Comparison of ENCODE assay signal across 2 cellular contexts in genomic region chr12:122371475-122372045, GRCh38.
TF ChIP-seq lines count a peak whose summit lies in the region.

No MANE protein-coding gene starts in this region.

TF ChIP-seq in GM23338, 12 proteins besides CTCF, POLR2A, EP300 and RAD21:
- TF ChIP-seq POLR2AphosphoS5 (IDR thresholded peaks at IDR 0.05; ENCODE audit: low read depth) (no peak), JUNB (IDR thresholded peaks at IDR 0.05; ENCODE audit: unreplicated experiment) (no peak), STAT1 (IDR thresholded peaks at IDR 0.05; ENCODE audit: unreplicated experiment) (no peak), ZNF462 (CRISPR knock-in tag; IDR thresholded peaks at IDR 0.05) (no peak), EZH2 (IDR thresholded peaks at IDR 0.05; ENCODE audit: low read depth, unreplicated experiment) (no peak), CREB1 (CRISPR knock-in tag; IDR thresholded peaks at IDR 0.05; ENCODE audit: low read depth) (no peak), ETS1 (IDR thresholded peaks at IDR 0.05) (no peak), EZH2phosphoT487 (IDR thresholded peaks at IDR 0.05; ENCODE audit: unreplicated experiment) (no peak), REST (IDR thresholded peaks at IDR 0.05; ENCODE audit: unreplicated experiment) (no peak), ZNF114 (CRISPR knock-in tag; IDR thresholded peaks at IDR 0.05) (no peak), ZNF331 (CRISPR knock-in tag; IDR thresholded peaks at IDR 0.05; ENCODE audit: low read depth) (no peak), NANOG (IDR thresholded peaks at IDR 0.05; ENCODE audit: borderline replicate concordance) (no peak)

TF ChIP-seq in H1, 55 proteins besides CTCF, POLR2A, EP300 and RAD21:
- TF ChIP-seq TBP (IDR thresholded peaks at IDR 0.05; ENCODE audit: low read depth, low read length) (no peak), KDM5A (IDR thresholded peaks at IDR 0.05; ENCODE audit: low read length) (no peak), MAFK (IDR thresholded peaks at IDR 0.05; ENCODE audit: low read depth, low read length) (no peak), CTBP2 (IDR thresholded peaks at IDR 0.05; ENCODE audit: borderline replicate concordance, insufficient read depth, insufficient read length, low read length) (no peak), GABPA (IDR thresholded peaks at IDR 0.05; ENCODE audit: borderline replicate concordance, insufficient read depth, low read length) (no peak), HDAC2 (IDR thresholded peaks at IDR 0.05; ENCODE audit: borderline replicate concordance in 1 of 2, low read depth in 2 of 2, low read length in 2 of 2) (no peak), SIN3A (conservative IDR thresholded peaks at IDR 0.05 in 1 of 2, IDR thresholded peaks at IDR 0.05 in 1 of 2; ENCODE audit: low read depth in 1 of 2, low read length in 2 of 2) (no peak), NRF1 (IDR thresholded peaks at IDR 0.05; ENCODE audit: low read depth, low read length) (no peak), ZNF274 (IDR thresholded peaks at IDR 0.05; ENCODE audit: borderline replicate concordance, extremely low read depth, low read length) (no peak), RNF2 (IDR thresholded peaks at IDR 0.05; ENCODE audit: borderline replicate concordance, low read depth, low read length, missing control alignments, poor library complexity, severe bottlenecking) (no peak), SP1 (IDR thresholded peaks at IDR 0.05; ENCODE audit: low read depth, low read length) (no peak), HDAC6 (IDR thresholded peaks at IDR 0.05; ENCODE audit: low read depth, low read length) (no peak)
